Comparison of ENCODE assay signal across 9 cellular contexts in the genomic region with DNA sequence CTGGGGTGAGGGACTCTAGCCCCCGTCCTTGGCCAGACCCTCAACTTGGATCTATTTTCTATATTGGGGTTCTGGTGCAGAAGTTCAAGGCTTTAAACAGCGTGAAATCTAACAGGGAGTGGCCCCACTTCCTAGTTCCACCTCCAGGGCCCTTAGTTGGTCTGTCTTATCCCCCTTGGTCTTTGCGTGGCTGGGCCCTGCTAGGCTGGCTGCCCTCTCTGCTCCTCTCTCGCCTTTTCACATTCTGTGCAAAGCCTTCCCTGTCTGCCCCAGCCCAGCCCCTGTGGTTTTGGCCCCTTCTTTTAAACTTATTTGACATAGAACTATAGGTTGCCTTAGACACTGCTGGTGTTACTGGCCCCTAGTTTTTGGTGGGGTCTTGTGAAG. TPM values are rescaled to one million over a fixed set of nuclear protein-coding genes. Genes with fewer than 3 reads are reported as not detected.
DNase-seq lines count a peak whose midpoint lies in the region; ATAC-seq, FAIRE-seq and TF ChIP-seq lines count a peak whose summit lies in the region.
"Had no signal": no experiment of that assay in that cellular context is flagged by ENCODE, and none has a peak within 500 bp of the region (broad histone marks: within the 10 kb centered on the region; RNA-seq: fewer than 3 reads in every experiment).

No MANE protein-coding gene starts in this region.

- H3K27ac ChIP-seq in HUES64 (ENCODE audit: low read depth, low read length) (0 out of 2 replicates have a peak overlapping the region, but pooled peaks have one; percentile 13), skeletal muscle tissue (ENCODE audit: low read depth, low read length) (peak overlapping the region; percentile 12), brain microvascular endothelial cell (no peak overlapping the region)

- intact Hi-C loops in dendritic cell treated with granulocyte-macrophage colony-stimulating factor and Interleukin-4, amounts not matched to agents 40 ng/mL and 50 ng/mL, for 4 days (cut with micrococcal nuclease) = loop anchor here (1.0 to 10.0 kb wide), 4 partner anchors 14 to 426 kb away; a partner anchor contains a TSS

- no peaks in the 10 kb centered on the region for H3K27me3 ChIP-seq in HUES64 (ENCODE audit: insufficient read depth, low read length)
- H3K27me3 ChIP-seq in skeletal muscle tissue (ENCODE audit: control insufficient read depth in 3 of 3, insufficient read depth in 3 of 3, low read length in 3 of 3) = no peaks in the 10 kb centered on the region
- no peaks in the 10 kb centered on the region for H3K27me3 ChIP-seq in brain microvascular endothelial cell (replicated peaks)

- H3K27ac Mint-ChIP-seq in dendritic cell treated with granulocyte-macrophage colony-stimulating factor and Interleukin-4, amounts not matched to agents 40 ng/mL and 50 ng/mL, for 4 days = peak overlapping the region; percentile 89

- H3K4me3 ChIP-seq in HUES64 (ENCODE audit: low read length) (no peak overlapping the region), skeletal muscle tissue (ENCODE audit: low read length in 3 of 3) (peak overlapping the region in 1 of 3 donors; percentile 26), brain microvascular endothelial cell (ENCODE audit: low read depth, low read length) (no peak overlapping the region)

- H3K4me3 Mint-ChIP-seq in dendritic cell treated with granulocyte-macrophage colony-stimulating factor and Interleukin-4, amounts not matched to agents 40 ng/mL and 50 ng/mL, for 4 days = peak overlapping the region; percentile 59

- no peaks in the 10 kb centered on the region for H3K9me3 Mint-ChIP-seq in dendritic cell treated with granulocyte-macrophage colony-stimulating factor and Interleukin-4, amounts not matched to agents 40 ng/mL and 50 ng/mL, for 4 days

- H3K9me3 ChIP-seq in HUES64 (ENCODE audit: insufficient read depth, low read depth, low read length) = no peaks in the 10 kb centered on the region
- no peaks in the 10 kb centered on the region for H3K9me3 ChIP-seq in skeletal muscle tissue (ENCODE audit: control insufficient read depth in 3 of 3, low read length in 3 of 3)

- H3K36me3 Mint-ChIP-seq in dendritic cell treated with granulocyte-macrophage colony-stimulating factor and Interleukin-4, amounts not matched to agents 40 ng/mL and 50 ng/mL, for 4 days (ENCODE audit: low read depth) = peaks cover 58% of the 10 kb centered on the region

- H3K9ac ChIP-seq in HUES64 (ENCODE audit: low read depth, low read length) (no peak overlapping the region), skeletal muscle tissue (ENCODE audit: low read depth in 1 of 3, low read length in 3 of 3) (peak overlapping the region in 1 of 3 donors; percentile 50)

- ATAC-seq in GM19023 (IDR thresholded peaks at IDR 0.05; ENCODE audit: unreplicated experiment) (peak; percentile 9), HG03354 (IDR thresholded peaks at IDR 0.05; ENCODE audit: poor library complexity, severe bottlenecking, unreplicated experiment) (no peak)

- in situ Hi-C loops in brain microvascular endothelial cell (cut with HindIII; ENCODE audit: low pct_ligation_motif_present, low sequenced_read_pairs) = no loop called here

- H3K4me1 ChIP-seq in HUES64 (ENCODE audit: insufficient read depth, low read length) = peaks cover 11% of the 10 kb centered on the region; the same call in 1 of the 2 replicates
- H3K4me1 ChIP-seq in skeletal muscle tissue (ENCODE audit: control insufficient read depth in 3 of 3, insufficient read depth in 3 of 3, low read length in 3 of 3) = peaks cover 26 to 40% (median 29%) of the 10 kb centered on the region in 3 donors

- H3K36me3 ChIP-seq in HUES64 (ENCODE audit: insufficient read depth, low read length) = peaks cover 16% of the 10 kb centered on the region
- H3K36me3 ChIP-seq in skeletal muscle tissue (ENCODE audit: control insufficient read depth in 3 of 3, insufficient read depth in 3 of 3, low read length in 3 of 3) = peaks cover 5 to 12% (median 6%) of the 10 kb centered on the region in 3 donors
- no peaks in the 10 kb centered on the region for H3K36me3 ChIP-seq in brain microvascular endothelial cell (replicated peaks)

- H3K27me3 Mint-ChIP-seq in dendritic cell treated with granulocyte-macrophage colony-stimulating factor and Interleukin-4, amounts not matched to agents 40 ng/mL and 50 ng/mL, for 4 days = no peaks in the 10 kb centered on the region

- TF ChIP-seq POLR2A in GM12891 (IDR thresholded peaks at IDR 0.05; ENCODE audit: low read depth, low read length) = no peak

- 81% methylated on average over 4 of the region's 4 CpGs for WGBS in HUES64

- no peak for TF ChIP-seq CTCF in brain microvascular endothelial cell (IDR thresholded peaks at IDR 0.05; ENCODE audit: low read depth, low read length, missing control alignments)

- FAIRE-seq in GM12891 (lab: Jason Lieb, UNC) = no peak
- FAIRE-seq: keratinocyte had no signal

- H3K4me1 Mint-ChIP-seq in dendritic cell treated with granulocyte-macrophage colony-stimulating factor and Interleukin-4, amounts not matched to agents 40 ng/mL and 50 ng/mL, for 4 days (ENCODE audit: low read depth) = peaks cover 95% of the 10 kb centered on the region

- DNase-seq in GM12891 (ENCODE audit: insufficient read length, low spot score) (no peak), CD1c-positive myeloid dendritic cell (ENCODE audit: extremely low spot score) (no peak), brain microvascular endothelial cell (no peak)

TF ChIP-seq in GM12891, 5 proteins besides CTCF, POLR2A, EP300 and RAD21:
- TF ChIP-seq POU2F2 (IDR thresholded peaks at IDR 0.05; ENCODE audit: low read depth, low read length) = no peak
- no peak for TF ChIP-seq SPI1 (IDR thresholded peaks at IDR 0.05; ENCODE audit: low read depth, low read length)
- no peak for TF ChIP-seq POLR2AphosphoS5 (IDR thresholded peaks at IDR 0.05; ENCODE audit: low read depth, low read length)
- no peak for TF ChIP-seq PAX5 (IDR thresholded peaks at IDR 0.05; ENCODE audit: insufficient read depth, low read length, severe bottlenecking)
- no peak for TF ChIP-seq TAF1 (IDR thresholded peaks at IDR 0.05; ENCODE audit: low read depth, low read length)

RNA-seq across cellular contexts. Expression of a gene that starts 5.6 kb away (rescaled TPM):
- 12.9 TPM for polyA plus RNA-seq in HUES64 (2013, experiment 1 of 2)
- polyA plus RNA-seq in HUES64 (2013, experiment 2 of 2) = 13.6 TPM
- 4.7 TPM for total RNA-seq in skeletal muscle tissue
- polyA plus RNA-seq in GM12891 (2012; ENCODE audit: low read depth, missing spikeins) = 26.4 TPM

RNA-seq across cellular contexts. Expression of a gene that starts 33.6 kb away (rescaled TPM):
- 25.0 TPM for polyA plus RNA-seq in HUES64 (2013, experiment 1 of 2)
- polyA plus RNA-seq in HUES64 (2013, experiment 2 of 2) = 29.3 TPM
- 1.6 TPM for total RNA-seq in skeletal muscle tissue
- 5.6 TPM for polyA plus RNA-seq in GM12891 (2012; ENCODE audit: low read depth, missing spikeins)
